15 cellular contexts compared by ENCODE assay signal in genomic region chr3:69770219-69770618, GRCh38. TPM values are rescaled to one million over a fixed set of nuclear protein-coding genes. Genes with fewer than 3 reads are reported as not detected.
DNase-seq lines count a peak whose midpoint lies in the region; ATAC-seq, FAIRE-seq and TF ChIP-seq lines count a peak whose summit lies in the region.
"Had no signal": no experiment of that assay in that cellular context is flagged by ENCODE, and none has a peak within 500 bp of the region (broad histone marks: within the 10 kb centered on the region; RNA-seq: fewer than 3 reads in every experiment).

No MANE protein-coding gene starts in this region.

- H3K4me1 Mint-ChIP-seq in HFFc6 (ENCODE audit: low read depth) = peaks cover 96% of the 10 kb centered on the region

- H3K27me3 Mint-ChIP-seq in HFFc6 (ENCODE audit: insufficient read depth) = no peaks in the 10 kb centered on the region; the same call in none of the 2 replicates
- H3K27me3 Mint-ChIP-seq: CD4-positive, alpha-beta T cell had no signal

- TF ChIP-seq POLR2A in thyroid gland (IDR thresholded peaks at IDR 0.05) (no peak), vagina (IDR thresholded peaks at IDR 0.05) (no peak)

- H3K27me3 ChIP-seq in thyroid gland (no peaks in the 10 kb centered on the region), vagina (no peaks in the 10 kb centered on the region)

- H3K9me3 ChIP-seq in thyroid gland (no peaks in the 10 kb centered on the region), vagina (no peaks in the 10 kb centered on the region)

- H3K4me1 ChIP-seq in thyroid gland (peaks cover 14 to 26% of the 10 kb centered on the region in 2 donors), vagina (peaks cover 82% of the 10 kb centered on the region)

- TF ChIP-seq CTCF in HFFc6 (IDR thresholded peaks at IDR 0.05) (no peak), thyroid gland (IDR thresholded peaks at IDR 0.05) (no peak), vagina (IDR thresholded peaks at IDR 0.05) (no peak), D721Med (IDR thresholded peaks at IDR 0.05; ENCODE audit: insufficient read depth, missing control alignments) (no peak)

- DNase-seq in HFFc6 (peak; percentile 32), iris pigment epithelial cell (ENCODE audit: low read depth) (peak; percentile 64), thyroid gland (no peak), Kasumi-1 (lab: John Stamatoyannopoulos, UW) (no peak), vagina (ENCODE audit: extremely low spot score in 2 of 2) (no peak), D721Med (ENCODE audit: insufficient read length, low spot score) (no peak), NCI-H1092 treated with DMSO at 0.1 percent for 48 hours (lab: John Stamatoyannopoulos, UW) (no peak)
- DNase-seq: activated T-cell treated with anti-CD3 and anti-CD28 coated beads, Interleukin-2, amount 50 U/mL, for 1 hour; CD4-positive, alpha-beta T cell; effector memory CD4-positive, alpha-beta T cell; midbrain; NCI-H510A treated with DMSO at 0.1 percent for 48 hours; SHP77 treated with DMSO at 0.1 percent for 48 hours had no signal

- H3K27ac ChIP-seq in thyroid gland (peak overlapping the region in 2 of 3 donors; percentile 40 to 67), vagina (no peak overlapping the region)

- ATAC-seq in SK-N-SH treated with all-trans-retinoic acid at 6 μM for 48 hours = peak; percentile 73

- intact Hi-C loops in thyroid gland (cut with DNase I) (no loop called here), vagina (cut with DNase I) (no loop called here)

- no peak overlapping the region for H3K4me3 ChIP-seq in thyroid gland (replicated peaks in 1 of 3)
- H3K4me3 ChIP-seq in vagina = no peak overlapping the region

- no peak for FAIRE-seq in D721Med (lab: Jason Lieb, UNC)

- H3K36me3 ChIP-seq in thyroid gland (no peaks in the 10 kb centered on the region), vagina (no peaks in the 10 kb centered on the region)

- H3K9me3 Mint-ChIP-seq in HFFc6 = no peaks in the 10 kb centered on the region
- H3K9me3 Mint-ChIP-seq: CD4-positive, alpha-beta T cell had no signal

- H3K4me3 Mint-ChIP-seq in HFFc6 = peak overlapping the region; percentile 53
- H3K4me3 Mint-ChIP-seq: CD4-positive, alpha-beta T cell had no signal

- H3K36me3 Mint-ChIP-seq in HFFc6 (ENCODE audit: low read depth) = peaks cover 26% of the 10 kb centered on the region

- peak overlapping the region; percentile 69 for H3K27ac Mint-ChIP-seq in HFFc6
- H3K27ac Mint-ChIP-seq: CD4-positive, alpha-beta T cell had no signal

TF ChIP-seq in SK-N-SH treated with all-trans-retinoic acid at 6 μM for 48 hours, 23 proteins besides CTCF, POLR2A, EP300 and RAD21:
- TF ChIP-seq ISL1 (CRISPR knock-in tag; IDR thresholded peaks at IDR 0.05) (peak; percentile 94), RARB (CRISPR knock-in tag; IDR thresholded peaks at IDR 0.05) (no peak), CREB5 (CRISPR knock-in tag; IDR thresholded peaks at IDR 0.05; ENCODE audit: low read depth) (peak; percentile 79; the same call in 1 of the 2 replicates), PATZ1 (CRISPR knock-in tag; IDR thresholded peaks at IDR 0.05; ENCODE audit: borderline replicate concordance) (peak; percentile 32; the same call in 1 of the 2 replicates), ARNTL (CRISPR knock-in tag; IDR thresholded peaks at IDR 0.05; ENCODE audit: borderline replicate concordance, low read depth) (no peak)
TF ChIP-seq in SK-N-SH treated with all-trans-retinoic acid at 6 μM for 48 hours: peak in this region for 3.

RNA-seq across cellular contexts. Expression of gene MITF, which starts 31.0 kb away (rescaled TPM):
- 10 to 100 TPM; 23.3 to 38.2 (median 25.7) TPM for total RNA-seq in HFFc6 (2021; fragmentation: NEBNext Ultra II Directional; extraction: Animal tissue kit (Norgen Biotek cat#: 25700))
- total RNA-seq in thyroid gland (10 to 100 TPM; 22.4 to 52.1 (median 26.4) TPM), vagina (57.7 TPM)
- total RNA-seq: CD4-positive, alpha-beta T cell; HT-29 had no signal

Comparison
In these comparisons a context has a peak if more than half of its experiments do, and no peak if none do; other contexts are left out.
1. DNase-seq: peak in HFFc6 (single experiment) and iris pigment epithelial cell (single experiment); none in thyroid gland (0 of 2), Kasumi-1 (0 of 2), vagina (0 of 2), D721Med (single experiment) and NCI-H1092 treated with DMSO at 0.1 percent for 48 hours (single experiment).